Comparison of ENCODE assay signal across 30 cellular contexts in the genomic region with DNA sequence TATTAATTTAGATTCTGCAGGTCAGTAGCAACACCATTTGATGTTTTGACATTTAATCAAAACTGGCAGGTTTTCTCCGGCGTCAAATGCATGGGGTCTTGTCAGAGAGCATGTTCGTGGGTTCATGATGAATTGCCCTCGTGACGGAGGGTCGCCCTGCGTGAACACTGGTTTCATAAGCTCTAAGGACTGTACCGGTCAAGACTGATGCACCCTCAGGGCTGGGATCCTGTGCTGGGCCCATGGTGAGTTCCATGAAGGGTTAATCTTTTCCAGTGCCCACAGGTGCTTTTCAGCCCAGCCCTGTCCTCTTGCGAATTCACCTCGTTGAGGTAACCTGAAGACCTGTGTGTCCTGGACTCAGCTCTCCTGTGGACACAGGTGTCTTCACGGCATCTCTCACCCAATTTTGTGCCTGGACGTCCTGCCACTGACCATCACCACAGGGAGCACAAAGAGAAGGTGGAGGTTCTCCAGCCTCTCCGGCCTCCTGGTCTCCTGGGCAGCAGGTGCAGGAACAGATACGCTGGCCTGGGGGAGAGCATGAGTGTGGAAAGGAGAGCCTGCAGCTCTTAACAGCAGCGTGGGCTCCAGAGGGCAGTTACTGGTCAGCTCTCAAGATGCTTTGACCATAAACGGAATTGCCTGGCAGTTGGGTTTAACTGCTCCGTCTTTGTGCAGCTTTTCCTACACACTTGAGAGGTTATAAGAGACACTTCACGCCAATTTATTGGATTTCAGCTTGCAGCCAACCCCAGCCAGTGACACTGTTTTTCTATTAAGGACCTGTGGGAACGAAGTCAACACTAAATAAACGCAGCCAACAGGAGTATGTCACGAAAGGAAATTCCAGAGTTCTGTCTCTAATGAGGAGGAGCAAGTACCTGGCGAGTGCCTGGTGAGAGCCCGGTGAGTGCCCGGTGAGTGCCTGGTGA. TPM values are rescaled to one million over a fixed set of nuclear protein-coding genes. Genes with fewer than 3 reads are reported as not detected.
"Had no signal": no experiment of that assay in that cellular context is flagged by ENCODE, and none has a peak within 500 bp of the region (broad histone marks: within the 10 kb centered on the region; RNA-seq: fewer than 3 reads in every experiment).

No MANE protein-coding gene starts in this region.

- H3K27ac Mint-ChIP-seq: memory B cell, natural killer cell, progenitor cell of endocrine pancreas had no signal

- H3K4me3 ChIP-seq: dorsolateral prefrontal cortex, gastrocnemius medialis, heart right ventricle, left ventricle myocardium inferior, lung, pancreas, right lobe of liver, stomach, testis, tibial nerve, upper lobe of left lung, uterus had no signal

- H3K9me3 ChIP-seq: gastrocnemius medialis, heart right ventricle, left ventricle myocardium inferior, pancreas, right lobe of liver, stomach, testis, tibial nerve, upper lobe of left lung, uterus had no signal

- H3K9me3 Mint-ChIP-seq: memory B cell, natural killer cell had no signal

- H3K36me3 Mint-ChIP-seq: memory B cell, natural killer cell had no signal

- H3K27me3 ChIP-seq: pancreas, right lobe of liver, testis, upper lobe of left lung, uterus had no signal

- H3K4me3 Mint-ChIP-seq: memory B cell, natural killer cell had no signal

- H3K36me3 ChIP-seq: gastrocnemius medialis, heart right ventricle, left ventricle myocardium inferior, pancreas, right lobe of liver, stomach, tibial nerve, upper lobe of left lung, uterus had no signal

- ATAC-seq: esophagus mucosa, gastrocnemius medialis, heart right ventricle, left cardiac atrium, natural killer cell, pancreas had no signal

- DNase-seq: cerebellar nuclear complex; effector CD4-positive, alpha-beta T cell; foreskin fibroblast; gastrocnemius medialis; heart right ventricle; hippocampal formation; left cardiac atrium; left ventricle myocardium inferior; natural killer cell; occipital lobe; small intestine; stimulated activated CD4-positive, alpha-beta T cell treated with anti-CD3 and anti-CD28 coated beads, Interleukin-12 subunit alpha, Interleukin-12 subunit beta, amount 100 ng/mL, for 4 hours; stimulated activated CD4-positive, alpha-beta T cell treated with anti-CD3 and anti-CD28 coated beads, Interleukin-1b, Interleukin-23, amount 100 ng/mL, for 48 hours; stimulated activated CD4-positive, alpha-beta T cell treated with anti-CD3 and anti-CD28 coated beads, Interleukin-4, amount 100 ng/mL, for 1 hour; stimulated activated CD8-positive, alpha-beta memory T cell treated with anti-CD3 and anti-CD28 coated beads, Interleukin-4, amount 100 ng/mL, for 48 hours; stimulated activated naive CD4-positive, alpha-beta T cell treated with Interleukin-2 at 50 U/mL for 16 hours; stomach; testis; uterus had no signal

- H3K27ac ChIP-seq: dorsolateral prefrontal cortex, epithelial cell of prostate, gastrocnemius medialis, heart right ventricle, left ventricle myocardium inferior, pancreas, right lobe of liver, testis, tibial nerve, uterus had no signal

- H3K4me1 Mint-ChIP-seq: memory B cell, natural killer cell had no signal

- H3K4me1 ChIP-seq: gastrocnemius medialis, heart right ventricle, left ventricle myocardium inferior, pancreas, right lobe of liver, testis, tibial nerve, uterus had no signal

RNA-seq across cellular contexts. Expression of gene CFAP46, which starts 37.4 kb away (rescaled TPM):
- total RNA-seq: subcutaneous adipose tissue had no signal
